ENCODE assay signal across 1 cellular context in the genomic region with DNA sequence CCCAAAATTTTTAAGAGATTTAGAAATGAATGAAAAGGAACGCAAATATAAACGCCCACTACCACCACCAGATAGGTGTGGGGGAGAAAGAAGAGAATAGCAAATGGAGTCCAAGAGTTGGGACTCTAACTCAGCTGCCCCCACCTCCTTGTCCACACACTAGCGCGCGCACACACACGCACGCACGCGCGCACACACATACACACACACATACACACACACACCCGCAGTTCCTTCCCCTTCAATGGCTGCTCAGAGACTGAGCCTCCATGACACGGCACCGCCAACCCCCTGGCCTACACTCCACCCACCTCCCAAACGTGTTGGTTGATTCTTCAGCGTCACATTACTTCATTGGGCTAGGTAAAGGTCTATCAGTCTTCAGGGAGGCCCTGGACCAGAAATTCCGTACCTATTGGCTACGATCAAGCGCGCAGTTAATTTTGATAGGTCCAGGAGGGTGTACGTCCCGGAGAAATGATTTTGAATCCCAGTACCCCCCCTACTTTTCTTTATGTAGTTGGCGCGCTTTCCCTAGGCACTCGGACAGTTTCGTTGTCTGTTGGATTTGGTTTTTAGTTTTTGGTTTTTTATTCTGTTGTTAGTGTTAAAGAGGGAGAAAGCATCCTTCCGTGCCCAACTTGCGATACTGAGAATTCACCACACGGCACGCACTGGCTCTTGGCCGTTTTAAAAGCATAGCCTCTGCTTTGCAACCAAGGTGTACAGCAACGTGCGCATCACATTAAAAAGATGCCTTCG.
TF ChIP-seq lines count a peak whose summit lies in the region.

A gene (minus strand): TSS at position 261 of the 762 bp plus-strand sequence. CDS start 326 bp downstream, outside the sequence.

TF ChIP-seq in HepG2, 621 proteins besides CTCF, POLR2A, EP300 and RAD21 (continued from another document and continues in another):
- TF ChIP-seq, protein P1, sequence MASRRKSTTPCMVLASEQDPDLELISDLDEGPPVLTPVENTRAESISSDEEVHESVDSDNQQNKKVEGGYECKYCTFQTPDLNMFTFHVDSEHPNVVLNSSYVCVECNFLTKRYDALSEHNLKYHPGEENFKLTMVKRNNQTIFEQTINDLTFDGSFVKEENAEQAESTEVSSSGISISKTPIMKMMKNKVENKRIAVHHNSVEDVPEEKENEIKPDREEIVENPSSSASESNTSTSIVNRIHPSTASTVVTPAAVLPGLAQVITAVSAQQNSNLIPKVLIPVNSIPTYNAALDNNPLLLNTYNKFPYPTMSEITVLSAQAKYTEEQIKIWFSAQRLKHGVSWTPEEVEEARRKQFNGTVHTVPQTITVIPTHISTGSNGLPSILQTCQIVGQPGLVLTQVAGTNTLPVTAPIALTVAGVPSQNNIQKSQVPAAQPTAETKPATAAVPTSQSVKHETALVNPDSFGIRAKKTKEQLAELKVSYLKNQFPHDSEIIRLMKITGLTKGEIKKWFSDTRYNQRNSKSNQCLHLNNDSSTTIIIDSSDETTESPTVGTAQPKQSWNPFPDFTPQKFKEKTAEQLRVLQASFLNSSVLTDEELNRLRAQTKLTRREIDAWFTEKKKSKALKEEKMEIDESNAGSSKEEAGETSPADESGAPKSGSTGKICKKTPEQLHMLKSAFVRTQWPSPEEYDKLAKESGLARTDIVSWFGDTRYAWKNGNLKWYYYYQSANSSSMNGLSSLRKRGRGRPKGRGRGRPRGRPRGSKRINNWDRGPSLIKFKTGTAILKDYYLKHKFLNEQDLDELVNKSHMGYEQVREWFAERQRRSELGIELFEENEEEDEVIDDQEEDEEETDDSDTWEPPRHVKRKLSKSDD (CRISPR knock-in tag; IDR thresholded peaks at IDR 0.05; ENCODE audit: low read depth), result peak; percentile 92
- TF ChIP-seq ZNF567 (CRISPR knock-in tag; IDR thresholded peaks at IDR 0.05; ENCODE audit: borderline replicate concordance), result no peak
- TF ChIP-seq, protein P2, sequence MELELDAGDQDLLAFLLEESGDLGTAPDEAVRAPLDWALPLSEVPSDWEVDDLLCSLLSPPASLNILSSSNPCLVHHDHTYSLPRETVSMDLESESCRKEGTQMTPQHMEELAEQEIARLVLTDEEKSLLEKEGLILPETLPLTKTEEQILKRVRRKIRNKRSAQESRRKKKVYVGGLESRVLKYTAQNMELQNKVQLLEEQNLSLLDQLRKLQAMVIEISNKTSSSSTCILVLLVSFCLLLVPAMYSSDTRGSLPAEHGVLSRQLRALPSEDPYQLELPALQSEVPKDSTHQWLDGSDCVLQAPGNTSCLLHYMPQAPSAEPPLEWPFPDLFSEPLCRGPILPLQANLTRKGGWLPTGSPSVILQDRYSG (CRISPR knock-in tag; IDR thresholded peaks at IDR 0.05), result no peak; the same call in 1 of the 2 replicates
- peak; percentile 73; the same call in 1 of the 2 replicates for TF ChIP-seq GTF2F1 (IDR thresholded peaks at IDR 0.05; ENCODE audit: low read length)
- TF ChIP-seq ZNF382 (CRISPR knock-in tag; IDR thresholded peaks at IDR 0.05; ENCODE audit: borderline replicate concordance), result no peak
- TF ChIP-seq, protein P3, sequence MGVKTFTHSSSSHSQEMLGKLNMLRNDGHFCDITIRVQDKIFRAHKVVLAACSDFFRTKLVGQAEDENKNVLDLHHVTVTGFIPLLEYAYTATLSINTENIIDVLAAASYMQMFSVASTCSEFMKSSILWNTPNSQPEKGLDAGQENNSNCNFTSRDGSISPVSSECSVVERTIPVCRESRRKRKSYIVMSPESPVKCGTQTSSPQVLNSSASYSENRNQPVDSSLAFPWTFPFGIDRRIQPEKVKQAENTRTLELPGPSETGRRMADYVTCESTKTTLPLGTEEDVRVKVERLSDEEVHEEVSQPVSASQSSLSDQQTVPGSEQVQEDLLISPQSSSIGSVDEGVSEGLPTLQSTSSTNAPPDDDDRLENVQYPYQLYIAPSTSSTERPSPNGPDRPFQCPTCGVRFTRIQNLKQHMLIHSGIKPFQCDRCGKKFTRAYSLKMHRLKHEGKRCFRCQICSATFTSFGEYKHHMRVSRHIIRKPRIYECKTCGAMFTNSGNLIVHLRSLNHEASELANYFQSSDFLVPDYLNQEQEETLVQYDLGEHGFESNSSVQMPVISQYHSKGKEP (CRISPR knock-in tag; IDR thresholded peaks at IDR 0.05), result no peak; the same call in 1 of the 2 replicates
- no peak for TF ChIP-seq CHD4 (IDR thresholded peaks at IDR 0.05; ENCODE audit: borderline replicate concordance, low read length)
- peak; percentile 97 for TF ChIP-seq ZC3H13 (CRISPR knock-in tag; IDR thresholded peaks at IDR 0.05)
- TF ChIP-seq, protein P4, sequence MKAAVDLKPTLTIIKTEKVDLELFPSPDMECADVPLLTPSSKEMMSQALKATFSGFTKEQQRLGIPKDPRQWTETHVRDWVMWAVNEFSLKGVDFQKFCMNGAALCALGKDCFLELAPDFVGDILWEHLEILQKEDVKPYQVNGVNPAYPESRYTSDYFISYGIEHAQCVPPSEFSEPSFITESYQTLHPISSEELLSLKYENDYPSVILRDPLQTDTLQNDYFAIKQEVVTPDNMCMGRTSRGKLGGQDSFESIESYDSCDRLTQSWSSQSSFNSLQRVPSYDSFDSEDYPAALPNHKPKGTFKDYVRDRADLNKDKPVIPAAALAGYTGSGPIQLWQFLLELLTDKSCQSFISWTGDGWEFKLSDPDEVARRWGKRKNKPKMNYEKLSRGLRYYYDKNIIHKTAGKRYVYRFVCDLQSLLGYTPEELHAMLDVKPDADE (CRISPR knock-in tag; IDR thresholded peaks at IDR 0.05), result peak; percentile 37
- TF ChIP-seq HNF4A (CRISPR knock-in tag; IDR thresholded peaks at IDR 0.05), result no peak
- TF ChIP-seq, protein P5, sequence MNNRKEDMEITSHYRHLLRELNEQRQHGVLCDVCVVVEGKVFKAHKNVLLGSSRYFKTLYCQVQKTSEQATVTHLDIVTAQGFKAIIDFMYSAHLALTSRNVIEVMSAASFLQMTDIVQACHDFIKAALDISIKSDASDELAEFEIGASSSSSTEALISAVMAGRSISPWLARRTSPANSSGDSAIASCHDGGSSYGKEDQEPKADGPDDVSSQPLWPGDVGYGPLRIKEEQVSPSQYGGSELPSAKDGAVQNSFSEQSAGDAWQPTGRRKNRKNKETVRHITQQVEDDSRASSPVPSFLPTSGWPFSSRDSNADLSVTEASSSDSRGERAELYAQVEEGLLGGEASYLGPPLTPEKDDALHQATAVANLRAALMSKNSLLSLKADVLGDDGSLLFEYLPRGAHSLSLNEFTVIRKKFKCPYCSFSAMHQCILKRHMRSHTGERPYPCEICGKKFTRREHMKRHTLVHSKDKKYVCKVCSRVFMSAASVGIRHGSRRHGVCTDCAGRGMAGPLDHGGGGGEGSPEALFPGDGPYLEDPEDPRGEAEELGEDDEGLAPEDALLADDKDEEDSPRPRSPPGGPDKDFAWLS (CRISPR knock-in tag; IDR thresholded peaks at IDR 0.05; ENCODE audit: borderline replicate concordance), result no peak
- TF ChIP-seq TEAD3 (CRISPR knock-in tag; optimal IDR thresholded peaks at IDR 0.05; ENCODE audit: borderline replicate concordance), result peak; percentile 72
- no peak for TF ChIP-seq ZNF34 (CRISPR knock-in tag; IDR thresholded peaks at IDR 0.05; ENCODE audit: borderline replicate concordance)
- peak; percentile 62; the same call in 1 of the 2 replicates for TF ChIP-seq PITX1 (CRISPR knock-in tag; IDR thresholded peaks at IDR 0.05)
- TF ChIP-seq, protein P6, sequence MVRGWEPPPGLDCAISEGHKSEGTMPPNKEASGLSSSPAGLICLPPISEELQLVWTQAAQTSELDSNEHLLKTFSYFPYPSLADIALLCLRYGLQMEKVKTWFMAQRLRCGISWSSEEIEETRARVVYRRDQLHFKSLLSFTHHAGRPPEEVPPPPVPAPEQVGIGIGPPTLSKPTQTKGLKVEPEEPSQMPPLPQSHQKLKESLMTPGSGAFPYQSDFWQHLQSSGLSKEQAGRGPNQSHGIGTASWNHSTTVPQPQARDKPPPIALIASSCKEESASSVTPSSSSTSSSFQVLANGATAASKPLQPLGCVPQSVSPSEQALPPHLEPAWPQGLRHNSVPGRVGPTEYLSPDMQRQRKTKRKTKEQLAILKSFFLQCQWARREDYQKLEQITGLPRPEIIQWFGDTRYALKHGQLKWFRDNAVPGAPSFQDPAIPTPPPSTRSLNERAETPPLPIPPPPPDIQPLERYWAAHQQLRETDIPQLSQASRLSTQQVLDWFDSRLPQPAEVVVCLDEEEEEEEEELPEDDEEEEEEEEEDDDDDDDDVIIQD (CRISPR knock-in tag; IDR thresholded peaks at IDR 0.05; ENCODE audit: low read depth), result no peak
- TF ChIP-seq KLF15 (CRISPR knock-in tag; IDR thresholded peaks at IDR 0.05; ENCODE audit: borderline replicate concordance), result no peak
- no peak; the same call in 1 of the 2 replicates for TF ChIP-seq CEBPG (CRISPR knock-in tag; IDR thresholded peaks at IDR 0.05)
- TF ChIP-seq, protein P7, sequence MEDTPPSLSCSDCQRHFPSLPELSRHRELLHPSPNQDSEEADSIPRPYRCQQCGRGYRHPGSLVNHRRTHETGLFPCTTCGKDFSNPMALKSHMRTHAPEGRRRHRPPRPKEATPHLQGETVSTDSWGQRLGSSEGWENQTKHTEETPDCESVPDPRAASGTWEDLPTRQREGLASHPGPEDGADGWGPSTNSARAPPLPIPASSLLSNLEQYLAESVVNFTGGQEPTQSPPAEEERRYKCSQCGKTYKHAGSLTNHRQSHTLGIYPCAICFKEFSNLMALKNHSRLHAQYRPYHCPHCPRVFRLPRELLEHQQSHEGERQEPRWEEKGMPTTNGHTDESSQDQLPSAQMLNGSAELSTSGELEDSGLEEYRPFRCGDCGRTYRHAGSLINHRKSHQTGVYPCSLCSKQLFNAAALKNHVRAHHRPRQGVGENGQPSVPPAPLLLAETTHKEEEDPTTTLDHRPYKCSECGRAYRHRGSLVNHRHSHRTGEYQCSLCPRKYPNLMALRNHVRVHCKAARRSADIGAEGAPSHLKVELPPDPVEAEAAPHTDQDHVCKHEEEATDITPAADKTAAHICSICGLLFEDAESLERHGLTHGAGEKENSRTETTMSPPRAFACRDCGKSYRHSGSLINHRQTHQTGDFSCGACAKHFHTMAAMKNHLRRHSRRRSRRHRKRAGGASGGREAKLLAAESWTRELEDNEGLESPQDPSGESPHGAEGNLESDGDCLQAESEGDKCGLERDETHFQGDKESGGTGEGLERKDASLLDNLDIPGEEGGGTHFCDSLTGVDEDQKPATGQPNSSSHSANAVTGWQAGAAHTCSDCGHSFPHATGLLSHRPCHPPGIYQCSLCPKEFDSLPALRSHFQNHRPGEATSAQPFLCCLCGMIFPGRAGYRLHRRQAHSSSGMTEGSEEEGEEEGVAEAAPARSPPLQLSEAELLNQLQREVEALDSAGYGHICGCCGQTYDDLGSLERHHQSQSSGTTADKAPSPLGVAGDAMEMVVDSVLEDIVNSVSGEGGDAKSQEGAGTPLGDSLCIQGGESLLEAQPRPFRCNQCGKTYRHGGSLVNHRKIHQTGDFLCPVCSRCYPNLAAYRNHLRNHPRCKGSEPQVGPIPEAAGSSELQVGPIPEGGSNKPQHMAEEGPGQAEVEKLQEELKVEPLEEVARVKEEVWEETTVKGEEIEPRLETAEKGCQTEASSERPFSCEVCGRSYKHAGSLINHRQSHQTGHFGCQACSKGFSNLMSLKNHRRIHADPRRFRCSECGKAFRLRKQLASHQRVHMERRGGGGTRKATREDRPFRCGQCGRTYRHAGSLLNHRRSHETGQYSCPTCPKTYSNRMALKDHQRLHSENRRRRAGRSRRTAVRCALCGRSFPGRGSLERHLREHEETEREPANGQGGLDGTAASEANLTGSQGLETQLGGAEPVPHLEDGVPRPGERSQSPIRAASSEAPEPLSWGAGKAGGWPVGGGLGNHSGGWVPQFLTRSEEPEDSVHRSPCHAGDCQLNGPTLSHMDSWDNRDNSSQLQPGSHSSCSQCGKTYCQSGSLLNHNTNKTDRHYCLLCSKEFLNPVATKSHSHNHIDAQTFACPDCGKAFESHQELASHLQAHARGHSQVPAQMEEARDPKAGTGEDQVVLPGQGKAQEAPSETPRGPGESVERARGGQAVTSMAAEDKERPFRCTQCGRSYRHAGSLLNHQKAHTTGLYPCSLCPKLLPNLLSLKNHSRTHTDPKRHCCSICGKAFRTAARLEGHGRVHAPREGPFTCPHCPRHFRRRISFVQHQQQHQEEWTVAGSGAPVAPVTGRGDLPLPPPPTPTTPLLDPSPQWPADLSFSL (CRISPR knock-in tag; IDR thresholded peaks at IDR 0.05), result peak; percentile 97
- TF ChIP-seq MBD4 (IDR thresholded peaks at IDR 0.05; ENCODE audit: borderline replicate concordance, low read length), result no peak
- TF ChIP-seq GZF1 (CRISPR knock-in tag; IDR thresholded peaks at IDR 0.05), result no peak
- peak; percentile 78 for TF ChIP-seq POLR2G (IDR thresholded peaks at IDR 0.05; ENCODE audit: low read depth, low read length)
- TF ChIP-seq SATB2 (CRISPR knock-in tag; IDR thresholded peaks at IDR 0.05), result no peak
- TF ChIP-seq ZNF264 (CRISPR knock-in tag; IDR thresholded peaks at IDR 0.05), result 0 out of 2 replicates have a peak, but pooled peaks have one; percentile 24
- TF ChIP-seq, protein P8, sequence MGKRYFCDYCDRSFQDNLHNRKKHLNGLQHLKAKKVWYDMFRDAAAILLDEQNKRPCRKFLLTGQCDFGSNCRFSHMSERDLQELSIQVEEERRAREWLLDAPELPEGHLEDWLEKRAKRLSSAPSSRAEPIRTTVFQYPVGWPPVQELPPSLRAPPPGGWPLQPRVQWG (CRISPR knock-in tag; IDR thresholded peaks at IDR 0.05; ENCODE audit: borderline replicate concordance, low read depth), result no peak
- peak; percentile 77; the same call in 1 of the 2 replicates for TF ChIP-seq DMAP1 (CRISPR knock-in tag; IDR thresholded peaks at IDR 0.05)
- peak; percentile 98 for TF ChIP-seq MED8 (CRISPR knock-in tag; IDR thresholded peaks at IDR 0.05; ENCODE audit: insufficient replicate concordance)
- TF ChIP-seq TBX2 (CRISPR knock-in tag; IDR thresholded peaks at IDR 0.05; ENCODE audit: borderline replicate concordance), result peak; percentile 36; the same call in 1 of the 2 replicates
- TF ChIP-seq KDM5A (IDR thresholded peaks at IDR 0.05; ENCODE audit: borderline replicate concordance, low read length), result peak; percentile 66; the same call in 1 of the 2 replicates
- TF ChIP-seq SNRNP70 (IDR thresholded peaks at IDR 0.05; ENCODE audit: low read depth, low read length), result no peak
- no peak; the same call in 1 of the 2 replicates for TF ChIP-seq SPEN (CRISPR knock-in tag; IDR thresholded peaks at IDR 0.05; ENCODE audit: low read depth)
- no peak for TF ChIP-seq SMARCC2 (IDR thresholded peaks at IDR 0.05)
- TF ChIP-seq ZNF75D (CRISPR knock-in tag; IDR thresholded peaks at IDR 0.05; ENCODE audit: borderline replicate concordance), result no peak
- TF ChIP-seq, protein P9, sequence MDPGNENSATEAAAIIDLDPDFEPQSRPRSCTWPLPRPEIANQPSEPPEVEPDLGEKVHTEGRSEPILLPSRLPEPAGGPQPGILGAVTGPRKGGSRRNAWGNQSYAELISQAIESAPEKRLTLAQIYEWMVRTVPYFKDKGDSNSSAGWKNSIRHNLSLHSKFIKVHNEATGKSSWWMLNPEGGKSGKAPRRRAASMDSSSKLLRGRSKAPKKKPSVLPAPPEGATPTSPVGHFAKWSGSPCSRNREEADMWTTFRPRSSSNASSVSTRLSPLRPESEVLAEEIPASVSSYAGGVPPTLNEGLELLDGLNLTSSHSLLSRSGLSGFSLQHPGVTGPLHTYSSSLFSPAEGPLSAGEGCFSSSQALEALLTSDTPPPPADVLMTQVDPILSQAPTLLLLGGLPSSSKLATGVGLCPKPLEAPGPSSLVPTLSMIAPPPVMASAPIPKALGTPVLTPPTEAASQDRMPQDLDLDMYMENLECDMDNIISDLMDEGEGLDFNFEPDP (CRISPR knock-in tag; conservative IDR thresholded peaks at IDR 0.05), result no peak
- peak; percentile 75 for TF ChIP-seq ASH2L (IDR thresholded peaks at IDR 0.05; ENCODE audit: insufficient read length, low read depth, low read length)
- TF ChIP-seq ZNF570 (CRISPR knock-in tag; IDR thresholded peaks at IDR 0.05; ENCODE audit: borderline replicate concordance), result peak; percentile 38; the same call in 1 of the 2 replicates
- peak; percentile 73; the same call in 1 of the 2 replicates for TF ChIP-seq ZSCAN25 (CRISPR knock-in tag; IDR thresholded peaks at IDR 0.05)
- TF ChIP-seq, protein P10, sequence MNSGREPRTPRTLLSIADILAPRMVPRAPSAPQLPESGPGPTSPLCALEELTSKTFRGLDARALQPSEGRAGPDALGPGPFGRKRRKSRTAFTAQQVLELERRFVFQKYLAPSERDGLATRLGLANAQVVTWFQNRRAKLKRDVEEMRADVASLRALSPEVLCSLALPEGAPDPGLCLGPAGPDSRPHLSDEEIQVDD (CRISPR knock-in tag; IDR thresholded peaks at IDR 0.05; ENCODE audit: borderline replicate concordance), result no peak
